8 cellular contexts compared by ENCODE assay signal in the genomic region with DNA sequence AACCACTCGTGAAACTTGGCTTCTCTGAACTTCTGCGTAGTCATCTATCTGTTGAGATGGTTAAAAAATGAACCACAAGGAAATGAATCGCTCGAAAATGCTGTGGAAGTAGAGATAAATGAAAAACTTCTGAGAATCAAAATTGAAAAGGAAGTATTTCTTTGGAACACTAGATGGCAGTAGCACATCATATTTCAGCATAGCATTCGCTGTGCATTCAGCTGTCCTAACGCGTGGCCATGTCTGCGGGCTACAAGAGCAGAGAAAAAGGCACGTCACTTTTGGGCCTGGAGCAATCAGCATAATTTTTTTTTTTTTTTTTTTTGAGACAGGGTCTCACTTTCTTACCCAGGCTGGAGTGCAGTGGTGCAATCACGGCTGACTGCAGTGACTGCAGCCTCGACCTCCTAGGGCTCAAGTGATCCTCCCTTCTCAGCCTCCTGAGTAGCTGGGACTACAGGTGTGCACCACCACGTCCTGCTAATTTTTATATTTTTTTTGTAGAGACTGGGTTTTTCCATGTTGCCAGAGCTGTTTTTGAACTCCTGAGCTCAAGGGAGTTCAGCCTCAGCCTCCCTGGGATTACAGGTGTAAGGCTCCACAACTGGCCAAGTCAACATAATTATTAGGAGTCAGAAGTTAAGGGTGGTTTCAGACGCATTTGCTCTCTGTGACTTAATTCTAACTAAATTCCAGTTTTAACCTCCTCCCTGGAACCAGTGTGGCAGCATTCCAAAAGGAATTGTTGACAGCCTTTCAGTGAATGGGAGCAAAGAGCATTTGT. TPM values are rescaled to one million over a fixed set of nuclear protein-coding genes. Genes with fewer than 3 reads are reported as not detected.
DNase-seq lines count a peak whose midpoint lies in the region; ATAC-seq and TF ChIP-seq lines count a peak whose summit lies in the region.

No MANE protein-coding gene starts in this region.

- no TSS peak for BruUV-seq in PC-9 (replicated peaks; lab: Mats Ljungman, UMichigan)

- CTCF ChIA-PET in PC-9 (lab: Charles Lee) = interaction anchor here (0.7 to 1.8 kb wide), 2 partner anchors 171 to 1245 kb away, joined by 6 read pairs; no protein-coding TSS in a partner anchor

- peak overlapping the region; percentile 60 for H3K4me2 ChIP-seq in PC-9

- no peak overlapping the region for H3K4me3 ChIP-seq in PC-9

- H3K36me3 ChIP-seq in PC-9 (ENCODE audit: low read depth) = no peaks in the 10 kb centered on the region

- peak overlapping the region; percentile 63; the same call in 1 of the 2 replicates for H2AFZ ChIP-seq in PC-9

- no peaks in the 10 kb centered on the region for H3K27me3 ChIP-seq in PC-9 (ENCODE audit: insufficient read depth, low read depth)

- TF ChIP-seq CTCF in PC-9 (conservative IDR thresholded peaks at IDR 0.05) = peak; percentile 95

- H3K9me3 ChIP-seq in PC-9 (ENCODE audit: insufficient read depth, low read depth) = no peaks in the 10 kb centered on the region

- DNase-seq in DMS 273 (lab: John Stamatoyannopoulos, UW; ENCODE audit: unreplicated experiment) = peak; percentile 86
- DNase-seq in Kasumi-1 (lab: John Stamatoyannopoulos, UW) = peak; percentile 82 to 83
- DNase-seq in PC-9 = peak; percentile 42 to 93
- DNase-seq in activated naive CD4-positive, alpha-beta T cell treated with anti-CD3 and anti-CD28 coated beads, Interleukin-2, amount 50 U/mL, for 16 hours = peak; percentile 38
- peak; percentile 72 for DNase-seq in glomerular visceral epithelial cell (ENCODE audit: extremely low spot score)
- DNase-seq in posterior cingulate gyrus = peak in 8 of 10 donors; percentile 29 to 92 (median 51)

- POLR2A ChIA-PET in PC-9 (lab: Charles Lee; ENCODE audit: unreplicated experiment) = interaction anchor here (0.5 kb wide), 1 partner anchor 46 kb away, joined by 8 read pairs; no protein-coding TSS in a partner anchor

- intact Hi-C loops in PC-9 (cut with micrococcal nuclease; ENCODE audit: unreplicated experiment) (loop anchor here (1.0 to 2.0 kb wide), 6 partner anchors 288 to 1249 kb away; partner anchors contain the start of gene HEBP2), posterior cingulate gyrus (cut with DNase I) (loop anchor here (1.0 to 10.0 kb wide), 4 partner anchors 95 to 651 kb away; no protein-coding TSS in a partner anchor)

- peaks cover 16% of the 10 kb centered on the region; the same call in 1 of the 2 replicates for H3F3A ChIP-seq in PC-9 (ENCODE audit: insufficient read depth, low read depth)

- no peaks in the 10 kb centered on the region for H4K20me1 ChIP-seq in PC-9 (ENCODE audit: insufficient read depth)

- H3K27ac ChIP-seq in PC-9 = peak overlapping the region; percentile 67

- ATAC-seq in GM21423 (IDR thresholded peaks at IDR 0.05; ENCODE audit: unreplicated experiment) (peak; percentile 63), HG02763 (IDR thresholded peaks at IDR 0.05; ENCODE audit: unreplicated experiment) (no peak)

- no peaks in the 10 kb centered on the region for H3K9me2 ChIP-seq in PC-9 (ENCODE audit: insufficient read depth)

- H3K79me2 ChIP-seq in PC-9 (ENCODE audit: low read depth) = no peaks in the 10 kb centered on the region

- peaks cover 24% of the 10 kb centered on the region for H3K4me1 ChIP-seq in PC-9 (replicated peaks; ENCODE audit: insufficient read depth)

RNA-seq across cellular contexts. Expression of gene PERP, which starts 8.8 kb away (rescaled TPM):
- 79.2 and 93.0 TPM in 2 replicates for total RNA-seq in PC-9 (2021)

RNA-seq across cellular contexts. Expression of gene ARFGEF3, which starts 45.7 kb away (rescaled TPM):
- total RNA-seq in PC-9 (2021) = 9.9 and 10.0 TPM in 2 replicates
